12 cellular contexts compared by ENCODE assay signal in the genomic region with DNA sequence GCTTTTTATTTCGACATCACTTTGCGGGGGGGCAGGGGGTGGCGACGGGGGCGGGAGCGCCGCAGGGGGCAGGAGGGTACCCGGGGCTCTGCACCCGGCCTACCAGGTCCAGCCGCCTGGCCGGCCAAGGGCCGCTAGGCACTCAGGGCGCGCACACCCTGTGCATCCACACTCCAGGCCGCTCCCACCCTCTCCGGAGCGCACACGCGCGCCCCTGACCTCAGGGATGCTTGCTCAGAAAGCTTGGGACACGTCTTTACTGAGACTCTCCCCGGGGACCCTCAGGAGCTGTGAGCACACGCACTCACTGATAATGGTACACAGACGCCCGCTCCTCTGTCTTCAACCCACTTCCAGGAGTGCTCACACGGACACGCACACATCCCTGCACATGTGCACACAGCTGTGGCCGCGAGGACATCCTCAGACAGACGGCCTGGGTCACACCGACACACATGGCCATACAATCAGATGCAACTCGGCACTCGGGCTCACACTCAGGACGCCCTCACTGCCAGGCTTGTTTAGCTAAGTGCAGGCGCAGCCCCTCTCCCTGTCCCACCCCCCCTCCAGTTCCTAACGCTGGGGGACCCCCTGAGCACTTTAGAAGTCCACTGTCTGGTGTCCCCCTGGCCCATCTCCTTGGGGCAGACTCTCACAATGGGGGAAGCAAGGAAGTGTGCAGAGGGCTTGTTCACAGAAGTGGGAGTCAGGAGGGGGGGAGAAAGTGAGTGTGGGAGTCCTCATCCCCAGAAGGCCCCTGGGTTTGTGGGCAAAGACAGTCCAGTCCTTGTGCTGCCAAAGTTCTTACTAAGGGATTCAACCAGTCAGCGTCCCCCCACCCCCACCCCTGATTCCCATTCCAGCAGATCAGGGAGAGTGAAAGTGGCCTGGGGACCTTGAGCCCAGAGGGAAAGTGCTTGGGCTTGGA. TPM values are rescaled to one million over a fixed set of nuclear protein-coding genes. Genes with fewer than 3 reads are reported as not detected.
DNase-seq lines count a peak whose midpoint lies in the region; ATAC-seq, FAIRE-seq and TF ChIP-seq lines count a peak whose summit lies in the region.
"Had no signal": no experiment of that assay in that cellular context is flagged by ENCODE, and none has a peak within 500 bp of the region (broad histone marks: within the 10 kb centered on the region; RNA-seq: fewer than 3 reads in every experiment).

No MANE protein-coding gene starts in this region.

- intact Hi-C loops in Right ventricle myocardium superior (cut with DNase I), result loop anchor here (10.0 kb wide), 2 partner anchors 189 to 419 kb away; no protein-coding TSS in a partner anchor
- intact Hi-C loops in heart right ventricle (cut with DNase I), result loop anchor here in 7 of 10 donors (5.0 to 10.0 kb wide), 6 partner anchors 179 to 409 kb away; no protein-coding TSS in a partner anchor
- intact Hi-C loops in K562 (cut with micrococcal nuclease), result loop anchor here (10.0 kb wide), 2 partner anchors 179 to 419 kb away; no protein-coding TSS in a partner anchor
- intact Hi-C loops in upper lobe of right lung (cut with DNase I), result loop anchor here (10.0 kb wide), 1 partner anchor 81 kb away; no protein-coding TSS in a partner anchor
- intact Hi-C loops in mammary epithelial cell (cut with micrococcal nuclease), result no loop called here

- peak; percentile 21 for DNase-seq in Right ventricle myocardium superior
- no peak for DNase-seq in heart right ventricle
- DNase-seq in K562 (ENCODE audit: extremely low read depth in 1 of 4, low spot score in 3 of 4), result peak in 3 of 4 experiments; percentile 32 to 38 (median 36)
- peak in 1 of 10 donors; percentile 13 for DNase-seq in naive thymus-derived CD8-positive, alpha-beta T cell
- DNase-seq in upper lobe of right lung, result peak; percentile 48
- no peak for DNase-seq in mammary epithelial cell
- DNase-seq in mucosa of gallbladder (ENCODE audit: low spot score), result no peak
- DNase-seq in GM19239 (ENCODE audit: insufficient read length, low spot score), result no peak
- DNase-seq: NCI-H774 had no signal

- no TSS peak for BruUV-seq in K562 (replicated peaks; lab: Mats Ljungman, UMichigan)
- BruUV-seq in mammary epithelial cell (replicated peaks; lab: Mats Ljungman, UMichigan), result no TSS peak

- peak overlapping the region; percentile 86 to 98; a peak in 3 of 4 replicates for H3K9ac ChIP-seq in K562 (ENCODE audit: insufficient read depth in 1 of 2, low read depth in 2 of 2, low read length in 2 of 2)
- no peak overlapping the region for H3K9ac ChIP-seq in mammary epithelial cell (ENCODE audit: insufficient read depth, low read length)

- H2AFZ ChIP-seq in K562 (ENCODE audit: low read depth, low read length) (no peak overlapping the region), mammary epithelial cell (ENCODE audit: low read depth, low read length) (no peak overlapping the region)

- H3K27ac ChIP-seq in heart right ventricle, result no peak overlapping the region
- H3K27ac ChIP-seq in K562 (ENCODE audit: extremely low read depth, low read depth, low read length), result peak overlapping the region; percentile 98; the same call in 2 of the 3 replicates
- H3K27ac ChIP-seq in upper lobe of right lung, result peak overlapping the region; percentile 85
- no peak overlapping the region for H3K27ac ChIP-seq in mammary epithelial cell (ENCODE audit: insufficient read depth, low read depth, low read length)

- H3K9me3 ChIP-seq in heart right ventricle (no peaks in the 10 kb centered on the region), K562 (replicated peaks; ENCODE audit: control insufficient read depth, insufficient read depth, low read depth, low read length) (no peaks in the 10 kb centered on the region), upper lobe of right lung (no peaks in the 10 kb centered on the region), mammary epithelial cell (replicated peaks; ENCODE audit: insufficient read depth, low read length) (no peaks in the 10 kb centered on the region)

- H3K4me3 Mint-ChIP-seq in naive thymus-derived CD8-positive, alpha-beta T cell, result peak overlapping the region in 9 of 10 donors; percentile 52 to 69 (median 66)

- in situ Hi-C loops in K562 (cut with MboI) (no loop called here), mammary epithelial cell (cut with MboI; ENCODE audit: low sequenced_read_pairs in 2 of 2) (no loop called here)

- H3K79me2 ChIP-seq in K562 (ENCODE audit: control insufficient read depth, insufficient read depth, low read length) (peaks cover 90% of the 10 kb centered on the region), mammary epithelial cell (ENCODE audit: insufficient read depth, low read length) (no peaks in the 10 kb centered on the region)

- no peak for ATAC-seq in Right ventricle myocardium superior (ENCODE audit: poor library complexity)
- no peak for ATAC-seq in heart right ventricle
- ATAC-seq in K562, result no peak
- no peak for ATAC-seq in naive thymus-derived CD8-positive, alpha-beta T cell
- ATAC-seq in upper lobe of right lung, result no peak

- TF ChIP-seq RAD21 in K562 (CRISPR knock-in tag; conservative IDR thresholded peaks at IDR 0.05 in 1 of 2, IDR thresholded peaks at IDR 0.05 in 1 of 2), result no peak

- H3K4me3 ChIP-seq in heart right ventricle (peak overlapping the region in 4 of 10 donors; percentile 2 to 85 (median 73)), K562 (peak overlapping the region; percentile 98), upper lobe of right lung (peak overlapping the region; percentile 60), mammary epithelial cell (replicated peaks in 1 of 3; ENCODE audit: insufficient read depth in 1 of 3, low read depth in 2 of 3, low read length in 3 of 3) (no peak overlapping the region)

- TF ChIP-seq EP300 in K562 (IDR thresholded peaks at IDR 0.05; ENCODE audit: low read length), result no peak

- dilution Hi-C loops in mammary epithelial cell (cut with HindIII; ENCODE audit: low sequenced_read_pairs), result no loop called here

- H3K36me3 ChIP-seq in heart right ventricle (peaks cover 0 to 6% (median 0%) of the 10 kb centered on the region in 9 donors), K562 (ENCODE audit: control insufficient read depth, insufficient read depth, low read length) (peaks cover 56% of the 10 kb centered on the region; the same call in 2 of the 3 replicates), upper lobe of right lung (no peaks in the 10 kb centered on the region), mammary epithelial cell (ENCODE audit: insufficient read depth, low read length) (no peaks in the 10 kb centered on the region)

- TF ChIP-seq CTCF in heart right ventricle (IDR thresholded peaks at IDR 0.05) (no peak), K562 (IDR thresholded peaks at IDR 0.05 in 2 of 3, conservative IDR thresholded peaks at IDR 0.05 in 1 of 3; ENCODE audit: insufficient read depth in 2 of 3, low read depth in 1 of 3, low read length in 3 of 3) (no peak), upper lobe of right lung (IDR thresholded peaks at IDR 0.05) (no peak), mammary epithelial cell (conservative IDR thresholded peaks at IDR 0.05 in 1 of 2, IDR thresholded peaks at IDR 0.05 in 1 of 2; ENCODE audit: extremely low read depth in 1 of 2, insufficient read depth in 1 of 2, low read depth in 1 of 2, low read length in 2 of 2) (no peak)

- H3K27me3 Mint-ChIP-seq in naive thymus-derived CD8-positive, alpha-beta T cell, result peaks cover 31 to 82% (median 44%) of the 10 kb centered on the region in 5 donors

- H3K4me2 ChIP-seq in K562 (ENCODE audit: insufficient read depth, low read length), result peak overlapping the region; percentile 53
- H3K4me2 ChIP-seq in mammary epithelial cell (ENCODE audit: insufficient read depth, low read depth, low read length), result no peak overlapping the region

- 40 to 43% methylated on average over 37 of the region's 37 CpGs for WGBS in heart right ventricle, 2 donors
- WGBS in K562 (ENCODE audit: insufficient coverage, low coverage, missing lambda C conversion rate), result 51% methylated on average over 15 of the region's 37 CpGs
- WGBS in mammary epithelial cell (ENCODE audit: low coverage, missing lambda C conversion rate), result 73% methylated on average over 11 of the region's 37 CpGs

- H3K36me3 Mint-ChIP-seq in naive thymus-derived CD8-positive, alpha-beta T cell, result no peaks in the 10 kb centered on the region
- H3K36me3 Mint-ChIP-seq: brain had no signal

- H4K20me1 ChIP-seq in K562 (replicated peaks; ENCODE audit: control insufficient read depth, insufficient read depth, low read length) (peaks cover 5% of the 10 kb centered on the region), mammary epithelial cell (ENCODE audit: insufficient read depth, low read length) (no peaks in the 10 kb centered on the region)

- H3K27me3 ChIP-seq in heart right ventricle, result peaks cover 13 to 100% (median 71%) of the 10 kb centered on the region in 7 donors
- no peaks in the 10 kb centered on the region for H3K27me3 ChIP-seq in K562 (ENCODE audit: control insufficient read depth in 2 of 2, insufficient read depth in 2 of 2, low read length in 2 of 2)
- H3K27me3 ChIP-seq in upper lobe of right lung, result peaks cover 93% of the 10 kb centered on the region
- H3K27me3 ChIP-seq in mammary epithelial cell (ENCODE audit: insufficient read depth, low read length), result peaks cover 59% of the 10 kb centered on the region

- peaks cover 11 to 38% (median 31%) of the 10 kb centered on the region in 4 donors for H3K4me1 Mint-ChIP-seq in naive thymus-derived CD8-positive, alpha-beta T cell

- no peak; the same call in 1 of the 2 replicates for TF ChIP-seq POLR2A in K562 (conservative IDR thresholded peaks at IDR 0.05)

- no peaks in the 10 kb centered on the region for H3K9me3 Mint-ChIP-seq in naive thymus-derived CD8-positive, alpha-beta T cell
- H3K9me3 Mint-ChIP-seq: brain had no signal

- H3K4me1 ChIP-seq in heart right ventricle (peaks cover 10 to 66% (median 56%) of the 10 kb centered on the region in 9 donors), K562 (replicated peaks in 1 of 2; ENCODE audit: control insufficient read depth in 2 of 2, insufficient read depth in 2 of 2, low read length in 2 of 2) (peaks cover 38 to 87% of the 10 kb centered on the region in 2 experiments), upper lobe of right lung (peaks cover 26% of the 10 kb centered on the region), mammary epithelial cell (ENCODE audit: insufficient read depth, low read length) (peaks cover 20% of the 10 kb centered on the region)

- H3K9me1 ChIP-seq in K562 (ENCODE audit: control insufficient read depth, insufficient read depth, low read length), result no peaks in the 10 kb centered on the region

- POLR2A ChIA-PET in K562 (lab: Yijun Ruan, JAX), result interaction anchor here (0.6 to 1.1 kb wide), 3 partner anchors 10 to 187 kb away, joined by 3 to 6 read pairs (median 3); no protein-coding TSS in a partner anchor
- POLR2A ChIA-PET in naive thymus-derived CD8-positive, alpha-beta T cell (lab: Charles Lee), result no interaction called here

- FAIRE-seq in K562 (lab: Jason Lieb, UNC) (no peak), GM19239 (lab: Jason Lieb, UNC) (no peak)

- CTCF ChIA-PET in K562 (lab: Yijun Ruan, JAX; ENCODE audit: low intra/inter-chr PET ratio) (no interaction called here), mammary epithelial cell (lab: Charles Lee; ENCODE audit: low non-redundant PET) (no interaction called here)

- H3K27ac Mint-ChIP-seq in naive thymus-derived CD8-positive, alpha-beta T cell, result no peak overlapping the region
- H3K27ac Mint-ChIP-seq: brain had no signal

RNA-seq across cellular contexts. Expression of gene GATA2, which starts 0.5 kb away (rescaled TPM):
- total RNA-seq in Right ventricle myocardium superior (8.3 TPM), heart right ventricle (10 to 100 TPM in 7 of 10 donors, 1 to 10 TPM in 3; 6.8 to 21.4 (median 10.7) TPM), K562 (2014; rRNA removed) (86.9 and 125 TPM in 2 replicates), K562 (2014; rRNA removed; fragmentation: Illumina TruSeq; extraction: Trizol) (32.6 and 32.8 TPM in 2 replicates), K562 (2015; rRNA removed; fragmentation: Illumina TruSeq; extraction: Trizol) (50.8 and 55.3 TPM in 2 replicates), K562 (2021) (215 and 218 TPM in 2 replicates), upper lobe of right lung (86.6 TPM), mammary epithelial cell (not detected), mucosa of gallbladder (22.8 TPM)
- polyA plus RNA-seq in heart right ventricle (10 to 100 TPM; 16.0 to 29.8 TPM), K562 (2011; rRNA removed) (28.9 and 29.6 TPM in 2 replicates), K562 (2014; fragmentation: Illumina TruSeq; extraction: Trizol) (74.6 and 129 TPM in 2 replicates), K562 (2014; fragmentation: Nextera tagmentation; extraction: Ambion mirVana) (10 to 100 TPM in 1 of 2 experiments, 1 to 10 TPM in 1; 8.5 to 11.6 TPM), K562 (2014; rRNA removed) (113 and 118 TPM in 2 replicates), mammary epithelial cell (0.10 TPM)
- total RNA-seq in K562 (2011; cell fraction: chromatin; rRNA removed; ENCODE audit: low replicate concordance), result 49.8 and 107 TPM in 2 replicates
- 84.0 and 88.4 TPM in 2 replicates for total RNA-seq in K562 (2011; cell fraction: nucleolus; rRNA removed)
- total RNA-seq in K562 (2011; cell fraction: nucleoplasm; rRNA removed), result 50.5 and 57.9 TPM in 2 replicates
- polyA plus RNA-seq in K562 (2011; cell fraction: cytosol; rRNA removed), result 29.6 and 67.6 TPM in 2 replicates
- 108 and 210 TPM in 2 replicates for polyA plus RNA-seq in K562 (2011; cell fraction: nucleus; rRNA removed)
- 126 and 159 TPM in 2 replicates for polyA plus RNA-seq in K562 (2012)
- 12.2 and 21.4 TPM in 2 replicates for polyA minus RNA-seq in K562 (2011; rRNA and poly(A)+ RNA removed)
- polyA minus RNA-seq in K562 (2011; cell fraction: cytosol; rRNA and poly(A)+ RNA removed), result 57.2 and 76.2 TPM in 2 replicates
- polyA minus RNA-seq in K562 (2011; cell fraction: nucleus; rRNA and poly(A)+ RNA removed), result 42.5 and 50.0 TPM in 2 replicates
- not detected for total RNA-seq in naive thymus-derived CD8-positive, alpha-beta T cell
- not detected for polyA plus RNA-seq in naive thymus-derived CD8-positive, alpha-beta T cell
- polyA minus RNA-seq in mammary epithelial cell, result not detected

RNA-seq across cellular contexts. Expression of gene DNAJB8, which starts 26.8 kb away (rescaled TPM):
- not detected for total RNA-seq in Right ventricle myocardium superior
- total RNA-seq in heart right ventricle, result not detected
- not detected for polyA plus RNA-seq in heart right ventricle
- not detected in 2 replicates for total RNA-seq in K562 (2011; cell fraction: chromatin; rRNA removed; ENCODE audit: low replicate concordance)
- not detected in 2 replicates for total RNA-seq in K562 (2011; cell fraction: nucleolus; rRNA removed)
- total RNA-seq in K562 (2011; cell fraction: nucleoplasm; rRNA removed), result not detected in 2 replicates
- total RNA-seq in K562 (2014; rRNA removed), result 0.04 TPM in 1 of 2 replicates, not detected in the other
- not detected in 2 replicates for total RNA-seq in K562 (2014; rRNA removed; fragmentation: Illumina TruSeq; extraction: Trizol)
- total RNA-seq in K562 (2015; rRNA removed; fragmentation: Illumina TruSeq; extraction: Trizol), result not detected in 2 replicates
- not detected in 2 replicates for total RNA-seq in K562 (2021)
- not detected in 2 replicates for polyA plus RNA-seq in K562 (2011; rRNA removed)
- polyA plus RNA-seq in K562 (2011; cell fraction: cytosol; rRNA removed), result not detected in 2 replicates
- polyA plus RNA-seq in K562 (2011; cell fraction: nucleus; rRNA removed), result not detected in 2 replicates
- not detected in 2 replicates for polyA plus RNA-seq in K562 (2012)
- not detected in 2 replicates for polyA plus RNA-seq in K562 (2014; fragmentation: Illumina TruSeq; extraction: Trizol)
- not detected for polyA plus RNA-seq in K562 (2014; fragmentation: Nextera tagmentation; extraction: Ambion mirVana)
- polyA plus RNA-seq in K562 (2014; rRNA removed), result not detected in 2 replicates
- not detected in 2 replicates for polyA minus RNA-seq in K562 (2011; rRNA and poly(A)+ RNA removed)
- polyA minus RNA-seq in K562 (2011; cell fraction: cytosol; rRNA and poly(A)+ RNA removed), result not detected in 2 replicates
- not detected in 2 replicates for polyA minus RNA-seq in K562 (2011; cell fraction: nucleus; rRNA and poly(A)+ RNA removed)
- total RNA-seq in naive thymus-derived CD8-positive, alpha-beta T cell, result not detected
- polyA plus RNA-seq in naive thymus-derived CD8-positive, alpha-beta T cell, result not detected
- not detected for total RNA-seq in upper lobe of right lung
- not detected for total RNA-seq in mammary epithelial cell
- polyA plus RNA-seq in mammary epithelial cell, result not detected
- not detected for polyA minus RNA-seq in mammary epithelial cell
- total RNA-seq in mucosa of gallbladder, result not detected
- total RNA-seq: liver, MCF 10A had no signal
- polyA plus RNA-seq: liver had no signal

Comparison
In these comparisons a context has a peak if more than half of its experiments do, and no peak if none do; other contexts are left out.
1. DNase-seq: peak in Right ventricle myocardium superior (single experiment), K562 (3 of 4) and upper lobe of right lung (single experiment); none in heart right ventricle (0 of 2), mammary epithelial cell (single experiment), mucosa of gallbladder (single experiment) and GM19239 (single experiment).
2. H3K27ac ChIP-seq: peak in K562 (single experiment) and upper lobe of right lung (single experiment); none in heart right ventricle (0 of 10) and mammary epithelial cell (single experiment).
3. H3K4me3 ChIP-seq: peak in K562 (single experiment) and upper lobe of right lung (single experiment); none in mammary epithelial cell (0 of 3).